8 cellular contexts compared by ENCODE assay signal in genomic region chr10:31706921-31707571, GRCh38.
DNase-seq lines count a peak whose midpoint lies in the region; ATAC-seq and TF ChIP-seq lines count a peak whose summit lies in the region.

No MANE protein-coding gene starts in this region.

- no peaks in the 10 kb centered on the region for H3K36me3 ChIP-seq in mesenchymal stem cell (ENCODE audit: control insufficient read depth in 1 of 2, insufficient read depth in 2 of 2, low read depth in 1 of 2, low read length in 2 of 2)

- peak overlapping the region; percentile 56 for H4K8ac ChIP-seq in mesenchymal stem cell (ENCODE audit: low read length)

- no peak for TF ChIP-seq CTCF in lower leg skin (IDR thresholded peaks at IDR 0.05)

- H3K4me2 ChIP-seq in mesenchymal stem cell (ENCODE audit: low read length, poor library complexity, severe bottlenecking), result no peak overlapping the region

- peak overlapping the region in 1 of 2 experiments; percentile 62 for H3K14ac ChIP-seq in mesenchymal stem cell (ENCODE audit: low read length in 2 of 2)

- peak overlapping the region; percentile 29 for H2AFZ ChIP-seq in mesenchymal stem cell (ENCODE audit: low read depth, low read length)

- no peaks in the 10 kb centered on the region for H3K27me3 ChIP-seq in mesenchymal stem cell (ENCODE audit: control insufficient read depth in 1 of 2, insufficient read depth in 1 of 2, low read length in 2 of 2)

- H3K4ac ChIP-seq in mesenchymal stem cell (ENCODE audit: low read depth in 1 of 2, low read length in 2 of 2), result peak overlapping the region; percentile 54 to 61

- H3K27ac ChIP-seq in angular gyrus (ENCODE audit: low read depth, low read length), result peak overlapping the region; percentile 79
- H3K27ac ChIP-seq in mesenchymal stem cell (ENCODE audit: low read length, poor library complexity, severe bottlenecking), result peak overlapping the region; percentile 59

- WGBS in mesenchymal stem cell, result 45% methylated on average over 11 of the region's 11 CpGs
- 34 to 54% methylated on average over 11 of the region's 11 CpGs for whole genome bisulfite sequencing in lower leg skin, 2 donors

- intact Hi-C loops in lower leg skin (cut with DNase I; ENCODE audit: low total_unique reads), result no loop called here

- peaks cover 18% of the 10 kb centered on the region for H3K9me3 Mint-ChIP-seq in activated T-cell treated with anti-CD3 and anti-CD28 coated beads, Interleukin-2, amount 50 U/mL, for 4 hours

- no peaks in the 10 kb centered on the region for H3K79me1 ChIP-seq in mesenchymal stem cell (replicated peaks; ENCODE audit: low read length, poor library complexity, severe bottlenecking)

- DNase-seq in activated T-cell treated with anti-CD3 and anti-CD28 coated beads, Interleukin-2, amount 50 U/mL, for 4 hours, result no peak
- no peak for DNase-seq in activated T-cell treated with anti-CD3 and anti-CD28 coated beads for 4 hours
- no peak for DNase-seq in mesenchymal stem cell
- DNase-seq in NCI-H1092 treated with DMSO at 0.1 percent for 48 hours (lab: John Stamatoyannopoulos, UW), result no peak
- DNase-seq in activated CD4-positive, CD25-positive, alpha-beta regulatory T cell (lab: John Stamatoyannopoulos, UW), result no peak
- no peak for DNase-seq in lower leg skin (ENCODE audit: low spot score in 2 of 2)

- TF ChIP-seq POLR2A in lower leg skin (IDR thresholded peaks at IDR 0.05), result no peak

- no peaks in the 10 kb centered on the region for H3K36me3 Mint-ChIP-seq in activated T-cell treated with anti-CD3 and anti-CD28 coated beads, Interleukin-2, amount 50 U/mL, for 4 hours (ENCODE audit: insufficient read depth)

- no peaks in the 10 kb centered on the region for H3K27me3 Mint-ChIP-seq in activated T-cell treated with anti-CD3 and anti-CD28 coated beads, Interleukin-2, amount 50 U/mL, for 4 hours (ENCODE audit: low read depth)

- peaks cover 10% of the 10 kb centered on the region for H3K4me1 ChIP-seq in mesenchymal stem cell (ENCODE audit: control insufficient read depth, insufficient read depth, low read depth, low read length)

- no peak overlapping the region for H2BK15ac ChIP-seq in mesenchymal stem cell (ENCODE audit: low read depth, poor library complexity, severe bottlenecking)

- peak overlapping the region in 1 of 2 experiments; percentile 56 for H3K23ac ChIP-seq in mesenchymal stem cell (ENCODE audit: low read length in 2 of 2)

- H3K4me3 ChIP-seq in mesenchymal stem cell (ENCODE audit: insufficient read depth in 1 of 2, low read depth in 1 of 2, low read length in 2 of 2), result peak overlapping the region in 1 of 2 experiments; percentile 58
- no peak overlapping the region for H3K4me3 ChIP-seq in lower leg skin (ENCODE audit: low read depth, poor library complexity, severe bottlenecking)

- peak overlapping the region; percentile 46 for H2AK5ac ChIP-seq in mesenchymal stem cell (ENCODE audit: low read length, severe bottlenecking)

- H2BK12ac ChIP-seq in mesenchymal stem cell (ENCODE audit: low read length in 2 of 2), result peak overlapping the region in 1 of 2 experiments; percentile 95

- H3K4me1 Mint-ChIP-seq in activated T-cell treated with anti-CD3 and anti-CD28 coated beads, Interleukin-2, amount 50 U/mL, for 4 hours (ENCODE audit: low read depth), result peaks cover 22% of the 10 kb centered on the region

- peak overlapping the region; percentile 78 for H3K9ac ChIP-seq in mesenchymal stem cell (ENCODE audit: low read length)

- H2BK120ac ChIP-seq in mesenchymal stem cell (ENCODE audit: low read depth, low read length), result peak overlapping the region; percentile 76

- H2BK5ac ChIP-seq in mesenchymal stem cell (ENCODE audit: low read depth, low read length, poor library complexity, severe bottlenecking), result no peak overlapping the region

- peaks cover 16% of the 10 kb centered on the region for H3K9me3 ChIP-seq in mesenchymal stem cell (ENCODE audit: control insufficient read depth, low read length)

- peak in 1 of 2 donors; percentile 6 for ATAC-seq in activated T-cell treated with anti-CD3 and anti-CD28 coated beads, Interleukin-2, amount 50 U/mL, for 4 hours
- ATAC-seq in HG03432 (IDR thresholded peaks at IDR 0.05; ENCODE audit: unreplicated experiment), result peak; percentile 28

- H3K4me3 Mint-ChIP-seq in activated T-cell treated with anti-CD3 and anti-CD28 coated beads, Interleukin-2, amount 50 U/mL, for 4 hours, result peak overlapping the region; percentile 1

- peak overlapping the region; percentile 78 to 89 for H3K18ac ChIP-seq in mesenchymal stem cell (ENCODE audit: low read depth in 1 of 2, low read length in 2 of 2)

- peak overlapping the region; percentile 84 for H4K91ac ChIP-seq in mesenchymal stem cell (ENCODE audit: low read length)
